27 cellular contexts compared by ENCODE assay signal in genomic region chr11:124894606-124895430, GRCh38. TPM values are rescaled to one million over a fixed set of nuclear protein-coding genes. Genes with fewer than 3 reads are reported as not detected.
DNase-seq lines count a peak whose midpoint lies in the region; TF ChIP-seq lines count a peak whose summit lies in the region.
"Had no signal": no experiment of that assay in that cellular context is flagged by ENCODE, and none has a peak within 500 bp of the region (broad histone marks: within the 10 kb centered on the region; RNA-seq: fewer than 3 reads in every experiment).

No MANE protein-coding gene starts in this region.

- POLR2A ChIA-PET in MCF 10A (lab: Yijun Ruan, JAX) = interaction anchor here (1.0 kb wide), 1 partner anchor 273 kb away, joined by 3 read pairs; the partner anchor contains the start of gene TBRG1
- POLR2A ChIA-PET in OCI-LY7 (lab: Charles Lee) = no interaction called here

- no peaks in the 10 kb centered on the region for H3K27me3 Mint-ChIP-seq in MCF 10A (ENCODE audit: insufficient read depth, unreplicated experiment)
- H3K27me3 Mint-ChIP-seq in nephron progenitor cell (ENCODE audit: low read depth, poor library complexity) = peaks cover 16% of the 10 kb centered on the region

- TF ChIP-seq CTCF in MCF 10A (IDR thresholded peaks at IDR 0.05; ENCODE audit: unreplicated experiment) (no peak), mammary epithelial cell (conservative IDR thresholded peaks at IDR 0.05 in 1 of 2, IDR thresholded peaks at IDR 0.05 in 1 of 2; ENCODE audit: extremely low read depth in 1 of 2, insufficient read depth in 1 of 2, low read depth in 1 of 2, low read length in 2 of 2) (no peak), fibroblast of mammary gland (conservative IDR thresholded peaks at IDR 0.05; ENCODE audit: control insufficient read depth, insufficient read depth, low read depth, low read length) (no peak), nephron progenitor cell (IDR thresholded peaks at IDR 0.05) (no peak), thyroid gland (IDR thresholded peaks at IDR 0.05) (no peak), OCI-LY7 (conservative IDR thresholded peaks at IDR 0.05; ENCODE audit: low read length) (no peak)

- intact Hi-C loops in MCF 10A (cut with micrococcal nuclease) = no loop called here
- intact Hi-C loops in mammary epithelial cell (cut with micrococcal nuclease) = no loop called here
- intact Hi-C loops in thyroid gland (cut with DNase I) = no loop called here
- intact Hi-C loops in OCI-LY7 (cut with micrococcal nuclease; ENCODE audit: unreplicated experiment) = no loop called here

- H3K4me3 Mint-ChIP-seq in MCF 10A (ENCODE audit: unreplicated experiment) (no peak overlapping the region), nephron progenitor cell (no peak overlapping the region)
- H3K4me3 Mint-ChIP-seq: activated CD8-positive, alpha-beta memory T cell treated with anti-CD3 and anti-CD28 coated beads, Interleukin-2, amount 10 ng/mL, durations not matched to agents 7 days and 5 days; CD4-positive, CD25-positive, alpha-beta regulatory T cell; naive thymus-derived CD4-positive, alpha-beta T cell had no signal

- no peaks in the 10 kb centered on the region for H3K9me2 ChIP-seq in OCI-LY7 (ENCODE audit: insufficient read depth, low read length)

- peaks cover 4% of the 10 kb centered on the region for H3K36me3 Mint-ChIP-seq in MCF 10A (ENCODE audit: insufficient read depth, unreplicated experiment)
- H3K36me3 Mint-ChIP-seq in nephron progenitor cell (ENCODE audit: low read depth) = no peaks in the 10 kb centered on the region
- H3K36me3 Mint-ChIP-seq: activated CD8-positive, alpha-beta memory T cell treated with anti-CD3 and anti-CD28 coated beads, Interleukin-2, amount 10 ng/mL, durations not matched to agents 7 days and 5 days; CD4-positive, CD25-positive, alpha-beta regulatory T cell had no signal

- CTCF ChIA-PET in MCF 10A (lab: Yijun Ruan, JAX) (interaction anchor here (0.7 to 1.0 kb wide), 3 partner anchors 18 to 558 kb away, joined by 3 to 4 read pairs (median 3); no protein-coding TSS in a partner anchor), mammary epithelial cell (lab: Charles Lee; ENCODE audit: low non-redundant PET) (interaction anchor here (0.8 kb wide), 1 partner anchor 23 kb away, joined by 4 read pairs; no protein-coding TSS in a partner anchor), OCI-LY7 (lab: Charles Lee; ENCODE audit: unreplicated experiment) (no interaction called here)

- H3K27ac ChIP-seq in mammary epithelial cell (ENCODE audit: insufficient read depth, low read depth, low read length) = no peak overlapping the region
- H3K27ac ChIP-seq in thyroid gland = peak overlapping the region in 2 of 3 donors; percentile 67 to 80
- H3K27ac ChIP-seq in OCI-LY7 (ENCODE audit: low read depth, low read length, poor library complexity, severe bottlenecking) = no peak overlapping the region
- H3K27ac ChIP-seq: hepatocyte, KMS-11 had no signal

- in situ Hi-C loops in mammary epithelial cell (cut with MboI; ENCODE audit: low sequenced_read_pairs in 2 of 2) = loop anchor here (5.0 to 10.0 kb wide), 2 partner anchors 50 to 57 kb away; partner anchors contain the start of gene CCDC15 (in 1 of the 2)

- 81% methylated on average over 4 of the region's 4 CpGs for WGBS in mammary epithelial cell (ENCODE audit: low coverage, missing lambda C conversion rate)
- 73 to 86% methylated on average over 4 of the region's 4 CpGs for WGBS in thyroid gland, 2 donors

- H4K20me1 ChIP-seq in mammary epithelial cell (ENCODE audit: insufficient read depth, low read length) = no peaks in the 10 kb centered on the region
- no peaks in the 10 kb centered on the region for H4K20me1 ChIP-seq in OCI-LY7 (ENCODE audit: insufficient read depth, low read length)

- H3K9me3 Mint-ChIP-seq in MCF 10A (ENCODE audit: unreplicated experiment) (no peaks in the 10 kb centered on the region), nephron progenitor cell (no peaks in the 10 kb centered on the region)
- H3K9me3 Mint-ChIP-seq: CD4-positive, CD25-positive, alpha-beta regulatory T cell; naive thymus-derived CD4-positive, alpha-beta T cell had no signal

- no peak for DNase-seq in MCF 10A (ENCODE audit: unreplicated experiment)
- DNase-seq in mammary epithelial cell = no peak
- DNase-seq in fibroblast of mammary gland (ENCODE audit: low read depth) = peak; percentile 41
- no peak for DNase-seq in nephron progenitor cell
- DNase-seq in thyroid gland = no peak
- DNase-seq in OCI-LY7 (ENCODE audit: low spot score) = no peak
- DNase-seq in MG63 = no peak
- DNase-seq in pons (ENCODE audit: low spot score) = no peak
- DNase-seq: activated CD4-positive, alpha-beta T cell treated with anti-CD3 and anti-CD28 coated beads, Interleukin-2, amount 50 U/mL, for 1 hour; activated CD8-positive, alpha-beta memory T cell treated with anti-CD3 and anti-CD28 coated beads, Interleukin-2, amount 10 ng/mL, durations not matched to agents 7 days and 5 days; activated naive CD4-positive, alpha-beta T cell treated with Interleukin-2 at 50 U/mL for 16 hours; adrenal gland; body of pancreas; CD4-positive, CD25-positive, alpha-beta regulatory T cell; midbrain; naive thymus-derived CD4-positive, alpha-beta T cell; NCI-H146; NCI-H446 treated with DMSO at 0.1 percent for 48 hours; PC-3; SHP77; stimulated activated naive CD4-positive, alpha-beta T cell; testis had no signal

- H3K27ac Mint-ChIP-seq in MCF 10A (ENCODE audit: low read depth, unreplicated experiment) (peak overlapping the region; percentile 7), nephron progenitor cell (peak overlapping the region; percentile 82)
- H3K27ac Mint-ChIP-seq: activated CD8-positive, alpha-beta memory T cell treated with anti-CD3 and anti-CD28 coated beads, Interleukin-2, amount 10 ng/mL, durations not matched to agents 7 days and 5 days had no signal

- H3K4me3 ChIP-seq in mammary epithelial cell (replicated peaks in 1 of 3; ENCODE audit: insufficient read depth in 1 of 3, low read depth in 2 of 3, low read length in 3 of 3) (no peak overlapping the region), fibroblast of mammary gland (ENCODE audit: control insufficient read depth, low read depth, low read length) (no peak overlapping the region), thyroid gland (replicated peaks in 1 of 3) (no peak overlapping the region), OCI-LY7 (ENCODE audit: low read depth, low read length, poor library complexity, severe bottlenecking) (no peak overlapping the region), MG63 (no peak overlapping the region)
- H3K4me3 ChIP-seq: adrenal gland, body of pancreas, hepatocyte, testis had no signal

- TF ChIP-seq POLR2A in thyroid gland (IDR thresholded peaks at IDR 0.05) = no peak

- H3K36me3 ChIP-seq in mammary epithelial cell (ENCODE audit: insufficient read depth, low read length) = no peaks in the 10 kb centered on the region
- H3K36me3 ChIP-seq in thyroid gland = no peaks in the 10 kb centered on the region
- H3K36me3 ChIP-seq in OCI-LY7 (ENCODE audit: insufficient read depth, low read length) = no peaks in the 10 kb centered on the region
- no peaks in the 10 kb centered on the region for H3K36me3 ChIP-seq in MG63
- H3K36me3 ChIP-seq: adrenal gland had no signal

- H3K9me3 ChIP-seq in mammary epithelial cell (replicated peaks; ENCODE audit: insufficient read depth, low read length) (no peaks in the 10 kb centered on the region), thyroid gland (no peaks in the 10 kb centered on the region), OCI-LY7 (ENCODE audit: low read length) (no peaks in the 10 kb centered on the region), MG63 (no peaks in the 10 kb centered on the region)
- H3K9me3 ChIP-seq: adrenal gland, body of pancreas, testis had no signal

- H3K79me2 ChIP-seq in mammary epithelial cell (ENCODE audit: insufficient read depth, low read length) (no peaks in the 10 kb centered on the region), OCI-LY7 (ENCODE audit: insufficient read depth, low read depth, low read length) (no peaks in the 10 kb centered on the region)
- H3K79me2 ChIP-seq: hepatocyte had no signal

- peaks cover 42% of the 10 kb centered on the region for H3K4me1 ChIP-seq in mammary epithelial cell (ENCODE audit: insufficient read depth, low read length)
- peaks cover 0 to 25% of the 10 kb centered on the region in 2 donors for H3K4me1 ChIP-seq in thyroid gland
- no peaks in the 10 kb centered on the region for H3K4me1 ChIP-seq in OCI-LY7 (ENCODE audit: insufficient read depth, low read length, poor library complexity, severe bottlenecking)
- H3K4me1 ChIP-seq: body of pancreas had no signal

- BruUV-seq in MCF 10A (replicated peaks; lab: Mats Ljungman, UMichigan) = no TSS peak
- BruUV-seq in mammary epithelial cell (replicated peaks; lab: Mats Ljungman, UMichigan) = no TSS peak
- no TSS peak for BruUV-seq in OCI-LY7 (replicated peaks; lab: Mats Ljungman, UMichigan)

- no peak overlapping the region for H3K4me2 ChIP-seq in mammary epithelial cell (ENCODE audit: insufficient read depth, low read depth, low read length)
- no peak overlapping the region for H3K4me2 ChIP-seq in OCI-LY7 (ENCODE audit: low read length)
- H3K4me2 ChIP-seq: hepatocyte, KMS-11 had no signal

- H3K27me3 ChIP-seq in mammary epithelial cell (ENCODE audit: insufficient read depth, low read length) (no peaks in the 10 kb centered on the region), thyroid gland (no peaks in the 10 kb centered on the region), MG63 (no peaks in the 10 kb centered on the region)
- H3K27me3 ChIP-seq: adrenal gland, body of pancreas, testis had no signal

- H3K4me1 Mint-ChIP-seq in MCF 10A (ENCODE audit: insufficient read depth, unreplicated experiment) (peaks cover 38% of the 10 kb centered on the region), nephron progenitor cell (peaks cover 61% of the 10 kb centered on the region)

- H3K9ac ChIP-seq in mammary epithelial cell (ENCODE audit: insufficient read depth, low read length) = no peak overlapping the region
- H3K9ac ChIP-seq: KMS-11 had no signal

- dilution Hi-C loops in mammary epithelial cell (cut with HindIII; ENCODE audit: low sequenced_read_pairs) = loop anchor here (5.0 kb wide), 1 partner anchor 58 kb away; no protein-coding TSS in a partner anchor

- no peak overlapping the region for H2AFZ ChIP-seq in mammary epithelial cell (ENCODE audit: low read depth, low read length)
- H2AFZ ChIP-seq in OCI-LY7 (ENCODE audit: low read length) = no peak overlapping the region
- H2AFZ ChIP-seq: hepatocyte had no signal

RNA-seq across cellular contexts. Expression of gene ROBO4, which starts 2.8 kb away (rescaled TPM):
- 10.6 and 14.2 TPM in 2 replicates for total RNA-seq in MCF 10A (2022)
- 1 to 10 TPM in 1 of 2 donors, under 1 TPM in 1; 0.33 to 2.0 TPM for total RNA-seq in mammary epithelial cell
- polyA plus RNA-seq in mammary epithelial cell = 4.9 TPM
- polyA minus RNA-seq in mammary epithelial cell = 10.5 TPM
- total RNA-seq in thyroid gland = 10 to 100 TPM; 12.3 to 47.6 (median 32.6) TPM
- total RNA-seq in OCI-LY7 (2014; rRNA removed; shearing (Covaris generic)) = not detected in 2 replicates
- not detected in 2 replicates for total RNA-seq in OCI-LY7 (2022)
- 7.4 and 13.7 TPM in 2 replicates for total RNA-seq in MG63 (2014; rRNA removed; shearing (Covaris generic); ENCODE audit: low replicate concordance)
- total RNA-seq: activated CD8-positive, alpha-beta memory T cell treated with anti-CD3 and anti-CD28 coated beads, Interleukin-2, amount 10 ng/mL, durations not matched to agents 7 days and 5 days had no signal

RNA-seq across cellular contexts. Expression of gene HEPN1, which starts 24.2 kb away (rescaled TPM):
- not detected in 2 replicates for total RNA-seq in MCF 10A (2022)
- not detected for total RNA-seq in mammary epithelial cell
- polyA plus RNA-seq in mammary epithelial cell = not detected
- polyA minus RNA-seq in mammary epithelial cell = not detected
- not detected for total RNA-seq in thyroid gland
- total RNA-seq in OCI-LY7 (2014; rRNA removed; shearing (Covaris generic)) = not detected in 2 replicates
- not detected in 2 replicates for total RNA-seq in OCI-LY7 (2022)
- total RNA-seq in MG63 (2014; rRNA removed; shearing (Covaris generic); ENCODE audit: low replicate concordance) = not detected in 2 replicates
- total RNA-seq: A172; activated CD8-positive, alpha-beta memory T cell treated with anti-CD3 and anti-CD28 coated beads, Interleukin-2, amount 10 ng/mL, durations not matched to agents 7 days and 5 days; body of pancreas; CD4-positive, CD25-positive, alpha-beta regulatory T cell; cerebellum; fibroblast of villous mesenchyme; hepatocyte; naive thymus-derived CD4-positive, alpha-beta T cell; PC-3; testis had no signal
- polyA plus RNA-seq: CD4-positive, CD25-positive, alpha-beta regulatory T cell; hepatocyte; naive thymus-derived CD4-positive, alpha-beta T cell had no signal

RNA-seq across cellular contexts. Expression of gene ROBO3, which starts 29.6 kb away (rescaled TPM):
- total RNA-seq in MCF 10A (2022) = 104 and 117 TPM in 2 replicates
- total RNA-seq in mammary epithelial cell = 10 to 100 TPM; 38.7 to 94.3 TPM
- polyA plus RNA-seq in mammary epithelial cell = 68.7 TPM
- polyA minus RNA-seq in mammary epithelial cell = 53.6 TPM
- total RNA-seq in thyroid gland = 10 to 100 TPM in 2 of 4 donors, 1 to 10 TPM in 2; 6.7 to 19.8 (median 10.1) TPM
- total RNA-seq in OCI-LY7 (2014; rRNA removed; shearing (Covaris generic)) = 0.19 and 0.28 TPM in 2 replicates
- total RNA-seq in OCI-LY7 (2022) = not detected in 2 replicates
- total RNA-seq in MG63 (2014; rRNA removed; shearing (Covaris generic); ENCODE audit: low replicate concordance) = 19.3 and 21.5 TPM in 2 replicates

RNA-seq across cellular contexts. Expression of gene HEPACAM, which starts 41.0 kb away (rescaled TPM):
- total RNA-seq in MCF 10A (2022) (not detected in 2 replicates), mammary epithelial cell (under 1 TPM in 1 of 2 donors, not detected in 1; 0.17 TPM), thyroid gland (1 to 10 TPM in 1 of 4 donors, under 1 TPM in 2, not detected in 1; 0.27 to 1.1 (median 0.45) TPM), OCI-LY7 (2022) (not detected in 2 replicates)
- 0.14 TPM for polyA plus RNA-seq in mammary epithelial cell
- polyA minus RNA-seq in mammary epithelial cell = not detected
- total RNA-seq in OCI-LY7 (2014; rRNA removed; shearing (Covaris generic)) = not detected in 2 replicates
- total RNA-seq in MG63 (2014; rRNA removed; shearing (Covaris generic); ENCODE audit: low replicate concordance) = not detected in 2 replicates
- total RNA-seq: A172; activated CD8-positive, alpha-beta memory T cell treated with anti-CD3 and anti-CD28 coated beads, Interleukin-2, amount 10 ng/mL, durations not matched to agents 7 days and 5 days; CD4-positive, CD25-positive, alpha-beta regulatory T cell; naive thymus-derived CD4-positive, alpha-beta T cell had no signal
- polyA plus RNA-seq: CD4-positive, CD25-positive, alpha-beta regulatory T cell; hepatocyte; naive thymus-derived CD4-positive, alpha-beta T cell had no signal

RNA-seq across cellular contexts. Expression of gene CCDC15, which starts 59.2 kb away (rescaled TPM):
- total RNA-seq in MCF 10A (2022) (2.8 and 3.4 TPM in 2 replicates), mammary epithelial cell (1 to 10 TPM; 2.3 to 5.4 TPM), thyroid gland (1 to 10 TPM in 2 of 4 donors, under 1 TPM in 2; 0.33 to 2.8 (median 1.1) TPM), OCI-LY7 (2022) (9.6 and 11.7 TPM in 2 replicates)
- polyA plus RNA-seq in mammary epithelial cell = 2.8 TPM
- polyA minus RNA-seq in mammary epithelial cell = 2.9 TPM
- total RNA-seq in OCI-LY7 (2014; rRNA removed; shearing (Covaris generic)) = 9.8 and 10.6 TPM in 2 replicates
- 1.5 and 3.9 TPM in 2 replicates for total RNA-seq in MG63 (2014; rRNA removed; shearing (Covaris generic); ENCODE audit: low replicate concordance)

Comparison
In these comparisons a context has a peak if more than half of its experiments do, and no peak if none do; other contexts are left out.
1. H3K27ac ChIP-seq: peak in thyroid gland (2 of 3); none in mammary epithelial cell (single experiment) and OCI-LY7 (single experiment).
2. RNA of gene ROBO3, which starts 29.6 kb away (total RNA-seq): 104 to 117 TPM in MCF 10A, 38.7 to 94.3 TPM in mammary epithelial cell, 19.3 to 21.5 TPM in MG63 and 6.7 to 19.8 TPM in thyroid gland; 0.19 to 0.28 TPM in OCI-LY7; every median in the first group is over 4 times any median in the second.